ENCODE assay signal across 8 cellular contexts in the genomic region with DNA sequence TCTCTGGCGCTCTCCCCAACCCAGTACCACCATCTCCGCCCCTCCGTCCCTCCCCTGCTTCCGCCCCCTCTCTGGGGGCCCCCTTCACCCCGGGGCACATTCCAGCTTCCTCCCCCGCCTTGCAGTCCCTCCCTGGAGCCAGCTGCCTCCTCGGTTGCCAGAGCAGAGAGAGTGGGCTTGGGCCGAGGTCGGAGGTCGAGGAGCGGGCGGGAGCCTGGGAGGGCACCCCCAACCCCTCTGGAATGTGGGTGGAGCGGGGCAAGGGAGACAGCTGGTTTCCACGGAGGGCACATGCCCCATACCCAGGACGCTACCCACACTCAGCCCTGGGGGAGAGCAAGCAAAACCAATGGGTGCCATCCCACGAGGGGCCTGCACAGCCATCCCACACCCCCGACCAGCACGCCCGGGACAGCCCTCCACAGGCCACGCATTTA. TPM values are rescaled to one million over a fixed set of nuclear protein-coding genes. Genes with fewer than 3 reads are reported as not detected.
A peak's percentile ranks its signal among the peaks of the same experiment; 100 is the strongest.
DNase-seq lines count a peak whose midpoint lies in the region; ATAC-seq and TF ChIP-seq lines count a peak whose summit lies in the region.

No MANE protein-coding gene starts in this region.

- no peak for TF ChIP-seq CTCF in 22Rv1 (IDR thresholded peaks at IDR 0.05)
- no peak for TF ChIP-seq CTCF in chondrocyte (IDR thresholded peaks at IDR 0.05)
- no peak for TF ChIP-seq CTCF in GM13977 (IDR thresholded peaks at IDR 0.05; ENCODE audit: extremely low read depth, insufficient read depth, missing control alignments)

- TF ChIP-seq EP300 in Ishikawa (IDR thresholded peaks at IDR 0.05; ENCODE audit: borderline replicate concordance), result peak; percentile 69

- no peak for ATAC-seq in naive thymus-derived CD4-positive, alpha-beta T cell
- no peak for ATAC-seq in GM18909 (IDR thresholded peaks at IDR 0.05; ENCODE audit: poor library complexity, unreplicated experiment)

- no peaks in the 10 kb centered on the region for H3K27me3 Mint-ChIP-seq in chondrocyte (ENCODE audit: low read depth)
- H3K27me3 Mint-ChIP-seq in naive thymus-derived CD4-positive, alpha-beta T cell, result peaks cover 0 to 4% (median 0%) of the 10 kb centered on the region in 5 donors

- CTCF ChIA-PET in naive thymus-derived CD4-positive, alpha-beta T cell (lab: Charles Lee), result interaction anchor here (1.6 kb wide), 1 partner anchor 19 kb away, joined by 16 read pairs; no protein-coding TSS in a partner anchor

- peaks cover 41 to 53% of the 10 kb centered on the region in 2 donors for H3K4me1 ChIP-seq in naive thymus-derived CD4-positive, alpha-beta T cell (ENCODE audit: control insufficient read depth in 2 of 2, insufficient read depth in 2 of 2, low read length in 2 of 2)

- peaks cover 0 to 4% (median 0%) of the 10 kb centered on the region in 3 experiments for H3K36me3 ChIP-seq in naive thymus-derived CD4-positive, alpha-beta T cell (ENCODE audit: control insufficient read depth in 2 of 3, insufficient read depth in 3 of 3, low read length in 3 of 3)

- peak overlapping the region; percentile 99 for H3K27ac ChIP-seq in 22Rv1
- H3K27ac ChIP-seq in naive thymus-derived CD4-positive, alpha-beta T cell (ENCODE audit: low read depth, low read length), result peak overlapping the region; percentile 99

- H3K27me3 ChIP-seq in naive thymus-derived CD4-positive, alpha-beta T cell (ENCODE audit: control insufficient read depth in 2 of 2, insufficient read depth in 2 of 2, low read length in 2 of 2), result no peaks in the 10 kb centered on the region

- H3K27ac Mint-ChIP-seq in chondrocyte (ENCODE audit: unreplicated experiment), result peak overlapping the region; percentile 86
- H3K27ac Mint-ChIP-seq in naive thymus-derived CD4-positive, alpha-beta T cell, result peak overlapping the region in 6 of 9 donors; percentile 54 to 73 (median 64)

- H3K9me3 ChIP-seq in naive thymus-derived CD4-positive, alpha-beta T cell (ENCODE audit: control insufficient read depth in 2 of 3, low read length in 3 of 3), result no peaks in the 10 kb centered on the region

- no peaks in the 10 kb centered on the region for H3K9me3 Mint-ChIP-seq in chondrocyte (ENCODE audit: low read depth)
- no peaks in the 10 kb centered on the region for H3K9me3 Mint-ChIP-seq in naive thymus-derived CD4-positive, alpha-beta T cell

- H3K36me3 Mint-ChIP-seq in chondrocyte (ENCODE audit: low read depth), result peaks cover 1% of the 10 kb centered on the region
- peaks cover 0 to 2% (median 0%) of the 10 kb centered on the region in 5 donors for H3K36me3 Mint-ChIP-seq in naive thymus-derived CD4-positive, alpha-beta T cell

- POLR2A ChIA-PET in naive thymus-derived CD4-positive, alpha-beta T cell (lab: Charles Lee), result interaction anchor here (1.0 to 14.9 kb wide), 5 partner anchors 9 to 19 kb away, joined by 4 to 366 read pairs (median 7); partner anchors contain the start of genes ATP5F1D and FAM174C

- no peak overlapping the region for H3K4me3 Mint-ChIP-seq in chondrocyte (ENCODE audit: unreplicated experiment)
- H3K4me3 Mint-ChIP-seq in naive thymus-derived CD4-positive, alpha-beta T cell, result peak overlapping the region in 8 of 10 donors; percentile 25 to 90 (median 43)

- in situ Hi-C loops in GM13977 (cut with MboI; ENCODE audit: low pct_unique_long_range_greater_than_20kb, low sequenced_read_pairs, unreplicated experiment), result no loop called here

- no peak for TF ChIP-seq RAD21 in Ishikawa (IDR thresholded peaks at IDR 0.05; ENCODE audit: low read depth)

- H3K4me1 Mint-ChIP-seq in chondrocyte (ENCODE audit: low read depth), result peaks cover 76% of the 10 kb centered on the region
- H3K4me1 Mint-ChIP-seq in naive thymus-derived CD4-positive, alpha-beta T cell, result peaks cover 37 to 59% (median 49%) of the 10 kb centered on the region in 7 donors

- intact Hi-C loops in naive thymus-derived CD4-positive, alpha-beta T cell (cut with micrococcal nuclease), result loop anchor here in 1 of 2 donors (10.0 kb wide), 1 partner anchor 592 kb away; no protein-coding TSS in a partner anchor

- H3K4me3 ChIP-seq in naive thymus-derived CD4-positive, alpha-beta T cell (ENCODE audit: low read length), result no peak overlapping the region

- DNase-seq in chondrocyte (ENCODE audit: low spot score) (no peak), NCI-H187 (lab: John Stamatoyannopoulos, UW) (no peak), GM13977 (ENCODE audit: low spot score) (no peak), occipital lobe (lab: John Stamatoyannopoulos, UW) (no peak)
- DNase-seq in naive thymus-derived CD4-positive, alpha-beta T cell, result no peak

TF ChIP-seq in Ishikawa, 13 proteins besides CTCF, POLR2A, EP300 and RAD21:
- peak; percentile 82 for TF ChIP-seq TEAD4 (IDR thresholded peaks at IDR 0.05)
- no peak for TF ChIP-seq CEBPB (IDR thresholded peaks at IDR 0.05)
- TF ChIP-seq, protein P1, sequence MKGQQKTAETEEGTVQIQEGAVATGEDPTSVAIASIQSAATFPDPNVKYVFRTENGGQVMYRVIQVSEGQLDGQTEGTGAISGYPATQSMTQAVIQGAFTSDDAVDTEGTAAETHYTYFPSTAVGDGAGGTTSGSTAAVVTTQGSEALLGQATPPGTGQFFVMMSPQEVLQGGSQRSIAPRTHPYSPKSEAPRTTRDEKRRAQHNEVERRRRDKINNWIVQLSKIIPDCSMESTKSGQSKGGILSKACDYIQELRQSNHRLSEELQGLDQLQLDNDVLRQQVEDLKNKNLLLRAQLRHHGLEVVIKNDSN (IDR thresholded peaks at IDR 0.05), result no peak
- no peak for TF ChIP-seq NFIC (IDR thresholded peaks at IDR 0.05)
- no peak for TF ChIP-seq FOXM1 (IDR thresholded peaks at IDR 0.05; ENCODE audit: borderline replicate concordance, low read depth)
- no peak; the same call in 1 of the 2 replicates for TF ChIP-seq MAX (IDR thresholded peaks at IDR 0.05)
- no peak for TF ChIP-seq YY1 (IDR thresholded peaks at IDR 0.05; ENCODE audit: low read depth)
- peak; percentile 95 for TF ChIP-seq EGR1 (IDR thresholded peaks at IDR 0.05)
- TF ChIP-seq TAF1 (IDR thresholded peaks at IDR 0.05; ENCODE audit: low read depth), result no peak
- TF ChIP-seq TCF12 (IDR thresholded peaks at IDR 0.05; ENCODE audit: low read depth), result peak; percentile 63; the same call in 1 of the 2 replicates
- TF ChIP-seq, protein P2, sequence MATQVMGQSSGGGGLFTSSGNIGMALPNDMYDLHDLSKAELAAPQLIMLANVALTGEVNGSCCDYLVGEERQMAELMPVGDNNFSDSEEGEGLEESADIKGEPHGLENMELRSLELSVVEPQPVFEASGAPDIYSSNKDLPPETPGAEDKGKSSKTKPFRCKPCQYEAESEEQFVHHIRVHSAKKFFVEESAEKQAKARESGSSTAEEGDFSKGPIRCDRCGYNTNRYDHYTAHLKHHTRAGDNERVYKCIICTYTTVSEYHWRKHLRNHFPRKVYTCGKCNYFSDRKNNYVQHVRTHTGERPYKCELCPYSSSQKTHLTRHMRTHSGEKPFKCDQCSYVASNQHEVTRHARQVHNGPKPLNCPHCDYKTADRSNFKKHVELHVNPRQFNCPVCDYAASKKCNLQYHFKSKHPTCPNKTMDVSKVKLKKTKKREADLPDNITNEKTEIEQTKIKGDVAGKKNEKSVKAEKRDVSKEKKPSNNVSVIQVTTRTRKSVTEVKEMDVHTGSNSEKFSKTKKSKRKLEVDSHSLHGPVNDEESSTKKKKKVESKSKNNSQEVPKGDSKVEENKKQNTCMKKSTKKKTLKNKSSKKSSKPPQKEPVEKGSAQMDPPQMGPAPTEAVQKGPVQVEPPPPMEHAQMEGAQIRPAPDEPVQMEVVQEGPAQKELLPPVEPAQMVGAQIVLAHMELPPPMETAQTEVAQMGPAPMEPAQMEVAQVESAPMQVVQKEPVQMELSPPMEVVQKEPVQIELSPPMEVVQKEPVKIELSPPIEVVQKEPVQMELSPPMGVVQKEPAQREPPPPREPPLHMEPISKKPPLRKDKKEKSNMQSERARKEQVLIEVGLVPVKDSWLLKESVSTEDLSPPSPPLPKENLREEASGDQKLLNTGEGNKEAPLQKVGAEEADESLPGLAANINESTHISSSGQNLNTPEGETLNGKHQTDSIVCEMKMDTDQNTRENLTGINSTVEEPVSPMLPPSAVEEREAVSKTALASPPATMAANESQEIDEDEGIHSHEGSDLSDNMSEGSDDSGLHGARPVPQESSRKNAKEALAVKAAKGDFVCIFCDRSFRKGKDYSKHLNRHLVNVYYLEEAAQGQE (IDR thresholded peaks at IDR 0.05; ENCODE audit: low read depth), result no peak
- TF ChIP-seq CREB1 (IDR thresholded peaks at IDR 0.05; ENCODE audit: low read depth), result no peak
- TF ChIP-seq ZBTB7A (IDR thresholded peaks at IDR 0.05; ENCODE audit: low read depth), result peak; percentile 94

RNA-seq across cellular contexts. Expression of gene CIRBP, which starts 6.4 kb away (rescaled TPM):
- total RNA-seq in chondrocyte (295 to 320 TPM (median 303 TPM) in 3 replicates), occipital lobe (598 TPM)
- 100 to 1,000 TPM; 237 to 629 (median 524) TPM for total RNA-seq in naive thymus-derived CD4-positive, alpha-beta T cell
- polyA plus RNA-seq in naive thymus-derived CD4-positive, alpha-beta T cell, result 100 to 1,000 TPM; 233 to 247 TPM

RNA-seq across cellular contexts. Expression of gene FAM174C, which starts 12.6 kb away (rescaled TPM):
- total RNA-seq in chondrocyte, result 32.7 to 41.3 TPM (median 36.1 TPM) in 3 replicates
- 10 to 100 TPM; 31.7 to 57.3 (median 47.7) TPM for total RNA-seq in naive thymus-derived CD4-positive, alpha-beta T cell
- polyA plus RNA-seq in naive thymus-derived CD4-positive, alpha-beta T cell, result 10 to 100 TPM; 75.0 to 78.8 TPM
- 6.7 TPM for total RNA-seq in occipital lobe

RNA-seq across cellular contexts. Expression of gene MIDN, which starts 14.3 kb away (rescaled TPM):
- total RNA-seq in chondrocyte (64.5 to 75.3 TPM (median 68.3 TPM) in 3 replicates), occipital lobe (15.3 TPM)
- total RNA-seq in naive thymus-derived CD4-positive, alpha-beta T cell, result 100 to 1,000 TPM in 2 of 5 experiments, 10 to 100 TPM in 3; 22.6 to 310 (median 78.1) TPM
- polyA plus RNA-seq in naive thymus-derived CD4-positive, alpha-beta T cell, result 1 to 10 TPM; 1.4 to 3.6 TPM

RNA-seq across cellular contexts. Expression of gene ATP5F1D, which starts 21.2 kb away (rescaled TPM):
- total RNA-seq in chondrocyte, result 110 to 125 TPM (median 122 TPM) in 3 replicates
- 100 to 1,000 TPM in 3 of 5 experiments, 10 to 100 TPM in 2; 90.6 to 178 (median 102) TPM for total RNA-seq in naive thymus-derived CD4-positive, alpha-beta T cell
- 100 to 1,000 TPM; 209 to 302 TPM for polyA plus RNA-seq in naive thymus-derived CD4-positive, alpha-beta T cell
- 11.9 TPM for total RNA-seq in occipital lobe

RNA-seq across cellular contexts. Expression of gene EFNA2, which starts 23.0 kb away (rescaled TPM):
- total RNA-seq in chondrocyte (7.0 to 7.9 TPM (median 7.2 TPM) in 3 replicates), occipital lobe (8.1 TPM)
- not detected for total RNA-seq in naive thymus-derived CD4-positive, alpha-beta T cell
- polyA plus RNA-seq in naive thymus-derived CD4-positive, alpha-beta T cell, result not detected
